In genomic region chr15:99343836-99344551, GRCh38 we compare ENCODE assay signal across 8 cellular contexts.
DNase-seq lines count a peak whose midpoint lies in the region; ATAC-seq, FAIRE-seq and TF ChIP-seq lines count a peak whose summit lies in the region.

No MANE protein-coding gene starts in this region.

- TF ChIP-seq CTCF in GM20000 (IDR thresholded peaks at IDR 0.05; ENCODE audit: extremely low read depth, missing control alignments) = peak; percentile 7
- no peak for TF ChIP-seq CTCF in pancreas (IDR thresholded peaks at IDR 0.05)

- H3K36me3 ChIP-seq in effector memory CD4-positive, alpha-beta T cell (ENCODE audit: control insufficient read depth, insufficient read depth, low read length) = no peaks in the 10 kb centered on the region
- no peaks in the 10 kb centered on the region for H3K36me3 ChIP-seq in pancreas

- ATAC-seq in pancreas = peak in 3 of 4 donors; percentile 20 to 43 (median 30)

- peaks cover 0 to 5% (median 1%) of the 10 kb centered on the region in 3 donors for H3K36me3 Mint-ChIP-seq in immature natural killer cell

- H3K4me3 ChIP-seq in effector memory CD4-positive, alpha-beta T cell (ENCODE audit: insufficient read depth, low read depth, low read length, poor library complexity, severe bottlenecking) = no peak overlapping the region
- no peak overlapping the region for H3K4me3 ChIP-seq in pancreas

- H3K27me3 ChIP-seq in effector memory CD4-positive, alpha-beta T cell (replicated peaks; ENCODE audit: control insufficient read depth, insufficient read depth, low read length, poor library complexity, severe bottlenecking) = no peaks in the 10 kb centered on the region
- no peaks in the 10 kb centered on the region for H3K27me3 ChIP-seq in pancreas

- no peak overlapping the region for H3K27ac ChIP-seq in effector memory CD4-positive, alpha-beta T cell (ENCODE audit: insufficient read depth, low read length, poor library complexity, severe bottlenecking)
- no peak overlapping the region for H3K27ac ChIP-seq in pancreas

- H3K4me1 ChIP-seq in effector memory CD4-positive, alpha-beta T cell (ENCODE audit: control insufficient read depth, insufficient read depth, low read length, poor library complexity, severe bottlenecking) = no peaks in the 10 kb centered on the region
- H3K4me1 ChIP-seq in pancreas = peaks cover 0 to 4% (median 0%) of the 10 kb centered on the region in 3 donors

- no peak for FAIRE-seq in pancreas (lab: Jason Lieb, UNC)

- H3K4me3 Mint-ChIP-seq in immature natural killer cell = no peak overlapping the region

- no peaks in the 10 kb centered on the region for H3K9me3 ChIP-seq in effector memory CD4-positive, alpha-beta T cell (ENCODE audit: control insufficient read depth, low read length)
- no peaks in the 10 kb centered on the region for H3K9me3 ChIP-seq in pancreas

- no peak overlapping the region for H3K27ac Mint-ChIP-seq in immature natural killer cell

- H3K4me1 Mint-ChIP-seq in immature natural killer cell = no peaks in the 10 kb centered on the region

- H3K27me3 Mint-ChIP-seq in immature natural killer cell (ENCODE audit: low read depth in 3 of 3) = no peaks in the 10 kb centered on the region

- in situ Hi-C loops in KBM-7 (cut with MboI; ENCODE audit: low pct_unique_long_range_greater_than_20kb, low sequenced_read_pairs) = no loop called here

- intact Hi-C loops in pancreas (cut with DNase I) = no loop called here

- DNase-seq in GM20000 (ENCODE audit: low spot score) = peak; percentile 8
- peak; percentile 43 to 48 for DNase-seq in activated CD4-positive, alpha-beta T cell treated with anti-CD3 and anti-CD28 coated beads for 4 hours
- DNase-seq in effector memory CD4-positive, alpha-beta T cell = peak; percentile 0 to 5 (median 4)
- DNase-seq in pancreas = no peak
- DNase-seq in immature natural killer cell = no peak
- DNase-seq in SIG-M5 treated with dmso at 0.1 percent for 504 hours (lab: John Stamatoyannopoulos, UW; ENCODE audit: unreplicated experiment) = no peak
- DNase-seq in NCI-H2081 (lab: John Stamatoyannopoulos, UW) = no peak
- DNase-seq in KBM-7 = no peak

- no peaks in the 10 kb centered on the region for H3K9me3 Mint-ChIP-seq in immature natural killer cell

- WGBS in pancreas, 2 donors = 80 to 84% methylated on average over 11 of the region's 11 CpGs

Comparison
In these comparisons a context has a peak if more than half of its experiments do, and no peak if none do; other contexts are left out.
1. DNase-seq: peak in GM20000 (single experiment), activated CD4-positive, alpha-beta T cell treated with anti-CD3 and anti-CD28 coated beads for 4 hours (2 of 2) and effector memory CD4-positive, alpha-beta T cell (3 of 3); none in pancreas (0 of 6), immature natural killer cell (0 of 3), SIG-M5 treated with dmso at 0.1 percent for 504 hours (single experiment), NCI-H2081 (0 of 2) and KBM-7 (single experiment).